17 cellular contexts compared by ENCODE assay signal in genomic region chr20:25549866-25550477, GRCh38. TPM values are rescaled to one million over a fixed set of nuclear protein-coding genes. Genes with fewer than 3 reads are reported as not detected.
DNase-seq lines count a peak whose midpoint lies in the region; ATAC-seq and TF ChIP-seq lines count a peak whose summit lies in the region.
"Had no signal": no experiment of that assay in that cellular context is flagged by ENCODE, and none has a peak within 500 bp of the region (broad histone marks: within the 10 kb centered on the region; RNA-seq: fewer than 3 reads in every experiment).

No MANE protein-coding gene starts in this region.

- H3K4me1 ChIP-seq in adipocyte (ENCODE audit: control insufficient read depth, insufficient read depth, low read length) (peaks cover 22% of the 10 kb centered on the region), hepatocyte (ENCODE audit: insufficient read depth) (peaks cover 70% of the 10 kb centered on the region), rectal smooth muscle tissue (ENCODE audit: control insufficient read depth, insufficient read depth, low read length) (peaks cover 37% of the 10 kb centered on the region), suprapubic skin (peaks cover 14% of the 10 kb centered on the region)

- no peak for TF ChIP-seq CTCF in hepatocyte (IDR thresholded peaks at IDR 0.05; ENCODE audit: poor library complexity)
- TF ChIP-seq CTCF in suprapubic skin (IDR thresholded peaks at IDR 0.05), result no peak

- H4K20me1 ChIP-seq in hepatocyte (ENCODE audit: insufficient read depth, poor library complexity, severe bottlenecking), result peaks cover 14% of the 10 kb centered on the region

- H3K9ac ChIP-seq in adipocyte (ENCODE audit: low read length) (peak overlapping the region; percentile 68), rectal smooth muscle tissue (ENCODE audit: low read length) (no peak overlapping the region)

- H3K27ac ChIP-seq in hepatocyte, result peak overlapping the region; percentile 92
- peak overlapping the region; percentile 56 for H3K27ac ChIP-seq in rectal smooth muscle tissue (ENCODE audit: low read depth, low read length)
- no peak overlapping the region for H3K27ac ChIP-seq in suprapubic skin

- ATAC-seq in HG02970 (IDR thresholded peaks at IDR 0.05; ENCODE audit: low FRiP score, unreplicated experiment) (no peak), HG02571 (IDR thresholded peaks at IDR 0.05; ENCODE audit: unreplicated experiment) (no peak)
- ATAC-seq: activated T-cell treated with anti-CD3 and anti-CD28 coated beads, Interleukin-2, amount 50 U/mL, for 72 hours; stimulated activated naive CD8-positive, alpha-beta T cell treated with anti-CD3 and anti-CD28 coated beads, Interleukin-15, Interleukin-2, amounts not matched to agents 100 U/mL and 50 U/mL, for 24 hours had no signal

- TF ChIP-seq EP300 in suprapubic skin (IDR thresholded peaks at IDR 0.05), result no peak

- no peaks in the 10 kb centered on the region for H3K9me3 ChIP-seq in adipocyte (ENCODE audit: control insufficient read depth, low read length)
- no peaks in the 10 kb centered on the region for H3K9me3 ChIP-seq in hepatocyte (ENCODE audit: low read depth)
- H3K9me3 ChIP-seq in suprapubic skin, result no peaks in the 10 kb centered on the region

- no peaks in the 10 kb centered on the region for H3K36me3 ChIP-seq in adipocyte (ENCODE audit: control insufficient read depth, insufficient read depth, low read length, severe bottlenecking)
- no peaks in the 10 kb centered on the region for H3K36me3 ChIP-seq in hepatocyte (replicated peaks; ENCODE audit: insufficient read depth, low read depth)
- no peaks in the 10 kb centered on the region for H3K36me3 ChIP-seq in rectal smooth muscle tissue (ENCODE audit: control insufficient read depth, insufficient read depth, low read length)
- no peaks in the 10 kb centered on the region for H3K36me3 ChIP-seq in suprapubic skin

- 44% methylated on average over 10 of the region's 10 CpGs for WGBS in hepatocyte (ENCODE audit: low lambda C conversion rate, missing lambda C conversion rate)
- 67% methylated on average over 10 of the region's 10 CpGs for WGBS in suprapubic skin

- DNase-seq in HCEC 1CT (peak; percentile 20), adipocyte (ENCODE audit: low read depth) (peak; percentile 80), hepatocyte (ENCODE audit: low spot score) (no peak), CD1c-positive myeloid dendritic cell (ENCODE audit: extremely low spot score) (no peak), suprapubic skin (ENCODE audit: low spot score in 2 of 2) (no peak)
- DNase-seq: activated CD4-positive, alpha-beta T cell treated with anti-CD3 and anti-CD28 coated beads, Interleukin-2, amount 10 ng/mL, durations not matched to agents 7 days and 5 days; activated T-cell treated with anti-CD3 and anti-CD28 coated beads, Interleukin-2, amount 50 U/mL, for 72 hours; CD4-positive, alpha-beta memory T cell; GF-D8; KBM-7; kidney; NCI-H1417; stimulated activated naive CD8-positive, alpha-beta T cell treated with anti-CD3 and anti-CD28 coated beads, Interleukin-15, Interleukin-2, amounts not matched to agents 100 U/mL and 50 U/mL, for 24 hours; T-helper 2 cell had no signal

- no peak for TF ChIP-seq POLR2A in suprapubic skin (IDR thresholded peaks at IDR 0.05)

- H3K4me3 ChIP-seq in adipocyte (ENCODE audit: low read length), result peak overlapping the region; percentile 62
- no peak overlapping the region for H3K4me3 ChIP-seq in hepatocyte
- H3K4me3 ChIP-seq in rectal smooth muscle tissue (ENCODE audit: low read length), result no peak overlapping the region
- H3K4me3 ChIP-seq in suprapubic skin, result no peak overlapping the region

- H3K4me2 ChIP-seq in hepatocyte, result peak overlapping the region; percentile 69

- H3K9me2 ChIP-seq in hepatocyte (replicated peaks; ENCODE audit: insufficient read depth), result no peaks in the 10 kb centered on the region

- H2AFZ ChIP-seq in hepatocyte, result no peak overlapping the region

- H3K27me3 ChIP-seq in adipocyte (replicated peaks; ENCODE audit: control insufficient read depth, insufficient read depth, low read length) (no peaks in the 10 kb centered on the region), hepatocyte (no peaks in the 10 kb centered on the region), rectal smooth muscle tissue (ENCODE audit: control insufficient read depth, insufficient read depth, low read length) (no peaks in the 10 kb centered on the region), suprapubic skin (no peaks in the 10 kb centered on the region)

- H3K79me2 ChIP-seq in hepatocyte, result peaks cover 75% of the 10 kb centered on the region

RNA-seq across cellular contexts. Expression of gene NINL, which starts 35.4 kb away (rescaled TPM):
- total RNA-seq in hepatocyte (23.2 and 27.1 TPM in 2 replicates), suprapubic skin (1 to 10 TPM; 2.0 to 6.9 (median 2.6) TPM)
- polyA plus RNA-seq in hepatocyte, result 24.5 and 31.7 TPM in 2 replicates

Comparison
In these comparisons a context has a peak if more than half of its experiments do, and no peak if none do; other contexts are left out.
1. DNase-seq: peak in HCEC 1CT (single experiment) and adipocyte (single experiment); none in hepatocyte (single experiment), CD1c-positive myeloid dendritic cell (single experiment) and suprapubic skin (0 of 2).